ENCODE assay signal across 36 cellular contexts in genomic region chr3:184683234-184683633, GRCh38.
"Had no signal": no experiment of that assay in that cellular context is flagged by ENCODE, and none has a peak within 500 bp of the region (broad histone marks: within the 10 kb centered on the region; RNA-seq: fewer than 3 reads in every experiment).

No MANE protein-coding gene starts in this region.

- H3K27ac Mint-ChIP-seq: activated CD4-positive, alpha-beta memory T cell treated with anti-CD3 and anti-CD28 coated beads, Interleukin-2, amount 10 ng/mL, durations not matched to agents 7 days and 5 days; activated CD4-positive, alpha-beta T cell treated with anti-CD3 and anti-CD28 coated beads, Interleukin-2, amount 10 ng/mL, durations not matched to agents 7 days and 5 days; activated naive CD8-positive, alpha-beta T cell; activated T-cell treated with anti-CD3 and anti-CD28 coated beads, Interleukin-2, amount 50 U/mL, for 24 hours; activated T-cell treated with anti-CD3 and anti-CD28 coated beads, Interleukin-2, amount 50 U/mL, for 72 hours; dendritic cell treated with granulocyte-macrophage colony-stimulating factor and Interleukin-4, amounts not matched to agents 40 ng/mL and 50 ng/mL, for 4 days; endodermal cell; T-helper 17 cell; T-helper 2 cell treated with Interferon-gamma antibody and Interleukin-4, amounts not matched to agents 5 μg/mL and 100 μg/mL, for 36 hours; WTC11 had no signal

- H3K9me3 ChIP-seq: body of pancreas, esophagus muscularis mucosa, gastrocnemius medialis, heart left ventricle had no signal

- H3K4me3 Mint-ChIP-seq: activated CD4-positive, alpha-beta memory T cell treated with anti-CD3 and anti-CD28 coated beads, Interleukin-2, amount 10 ng/mL, durations not matched to agents 7 days and 5 days; activated CD4-positive, alpha-beta T cell treated with anti-CD3 and anti-CD28 coated beads, Interleukin-2, amount 10 ng/mL, durations not matched to agents 7 days and 5 days; activated naive CD8-positive, alpha-beta T cell; activated T-cell treated with anti-CD3 and anti-CD28 coated beads, Interleukin-2, amount 50 U/mL, for 24 hours; activated T-cell treated with anti-CD3 and anti-CD28 coated beads, Interleukin-2, amount 50 U/mL, for 72 hours; dendritic cell treated with granulocyte-macrophage colony-stimulating factor and Interleukin-4, amounts not matched to agents 40 ng/mL and 50 ng/mL, for 4 days; endodermal cell; T-helper 17 cell; T-helper 2 cell treated with Interferon-gamma antibody and Interleukin-4, amounts not matched to agents 5 μg/mL and 100 μg/mL, for 36 hours; WTC11 had no signal

- H3K4me3 ChIP-seq: body of pancreas, cardiac muscle cell, coronary artery, dorsolateral prefrontal cortex, esophagus muscularis mucosa, gastrocnemius medialis, heart left ventricle had no signal

- H3K4me1 Mint-ChIP-seq: activated CD4-positive, alpha-beta memory T cell treated with anti-CD3 and anti-CD28 coated beads, Interleukin-2, amount 10 ng/mL, durations not matched to agents 7 days and 5 days; activated CD4-positive, alpha-beta T cell treated with anti-CD3 and anti-CD28 coated beads, Interleukin-2, amount 10 ng/mL, durations not matched to agents 7 days and 5 days; T-helper 17 cell had no signal

- H3K27me3 ChIP-seq: body of pancreas, cardiac muscle cell, esophagus muscularis mucosa, gastrocnemius medialis, heart left ventricle had no signal

- ATAC-seq: activated T-cell treated with anti-CD3 and anti-CD28 coated beads, Interleukin-2, amount 50 U/mL, for 72 hours; body of pancreas; foreskin keratinocyte; gastrocnemius medialis; heart left ventricle; T-helper 17 cell; WTC11 had no signal

- H3K4me1 ChIP-seq: foreskin keratinocyte had no signal

- H3K9me3 Mint-ChIP-seq: activated CD4-positive, alpha-beta memory T cell treated with anti-CD3 and anti-CD28 coated beads, Interleukin-2, amount 10 ng/mL, durations not matched to agents 7 days and 5 days; activated CD4-positive, alpha-beta T cell treated with anti-CD3 and anti-CD28 coated beads, Interleukin-2, amount 10 ng/mL, durations not matched to agents 7 days and 5 days; activated T-cell treated with anti-CD3 and anti-CD28 coated beads, Interleukin-2, amount 50 U/mL, for 24 hours; activated T-cell treated with anti-CD3 and anti-CD28 coated beads, Interleukin-2, amount 50 U/mL, for 72 hours; dendritic cell treated with granulocyte-macrophage colony-stimulating factor and Interleukin-4, amounts not matched to agents 40 ng/mL and 50 ng/mL, for 4 days; T-helper 2 cell treated with Interferon-gamma antibody and Interleukin-4, amounts not matched to agents 5 μg/mL and 100 μg/mL, for 36 hours had no signal

- H3K27ac ChIP-seq: body of pancreas, cardiac muscle cell, coronary artery, dorsolateral prefrontal cortex, esophagus muscularis mucosa, foreskin keratinocyte, gastrocnemius medialis, heart left ventricle, VCaP had no signal

- DNase-seq: activated CD4-positive, alpha-beta memory T cell treated with anti-CD3 and anti-CD28 coated beads, Interleukin-2, amount 10 ng/mL, durations not matched to agents 7 days and 5 days; activated CD4-positive, alpha-beta T cell treated with anti-CD3 and anti-CD28 coated beads for 1 hour; activated CD4-positive, alpha-beta T cell treated with anti-CD3 and anti-CD28 coated beads for 4 hours; activated CD4-positive, alpha-beta T cell treated with anti-CD3 and anti-CD28 coated beads, Interleukin-2, amount 10 ng/mL, durations not matched to agents 7 days and 5 days; activated CD4-positive, alpha-beta T cell treated with anti-CD3 and anti-CD28 coated beads, Interleukin-2, amount 50 U/mL, for 4 hours; activated CD8-positive, alpha-beta memory T cell treated with anti-CD3 and anti-CD28 coated beads, Interleukin-2, amount 50 U/mL, for 48 hours; activated gamma-delta T cell treated with Interleukin-2 at 50 U/mL for 16 hours; activated naive CD4-positive, alpha-beta T cell treated with anti-CD3 and anti-CD28 coated beads, Interleukin-2, amount 50 U/mL, for 16 hours; activated naive CD4-positive, alpha-beta T cell treated with Interleukin-2 at 50 U/mL for 16 hours; activated T-cell treated with anti-CD3 and anti-CD28 coated beads for 4 hours; activated T-cell treated with anti-CD3 and anti-CD28 coated beads, Interleukin-2, amount 50 U/mL, for 24 hours; activated T-cell treated with anti-CD3 and anti-CD28 coated beads, Interleukin-2, amount 50 U/mL, for 72 hours; amniotic stem cell; anterior cingulate cortex; body of pancreas; central memory CD4-positive, alpha-beta T cell; cerebellar nuclear complex; effector memory CD4-positive, alpha-beta T cell; erythroblast; gastrocnemius medialis; glutamatergic neuron; heart left ventricle; T-helper 1 cell; T-helper 17 cell; T1000 had no signal

- H3K27me3 Mint-ChIP-seq: activated naive CD8-positive, alpha-beta T cell had no signal

- H3K36me3 Mint-ChIP-seq: activated naive CD8-positive, alpha-beta T cell; WTC11 had no signal

- H3K36me3 ChIP-seq: cardiac muscle cell, esophagus muscularis mucosa, gastrocnemius medialis, heart left ventricle had no signal
